8 cellular contexts compared by ENCODE assay signal in genomic region chr3:49339593-49339946, GRCh38. TPM values are rescaled to one million over a fixed set of nuclear protein-coding genes. Genes with fewer than 3 reads are reported as not detected.
DNase-seq lines count a peak whose midpoint lies in the region; ATAC-seq and TF ChIP-seq lines count a peak whose summit lies in the region.

No MANE protein-coding gene starts in this region.

- H3K36me3 Mint-ChIP-seq in WTC11 = peaks cover 10% of the 10 kb centered on the region

- no peaks in the 10 kb centered on the region for H3K9me3 ChIP-seq in effector memory CD4-positive, alpha-beta T cell (ENCODE audit: control insufficient read depth, low read length)
- no peaks in the 10 kb centered on the region for H3K9me3 ChIP-seq in mucosa of rectum (ENCODE audit: control insufficient read depth in 2 of 2, low read length in 2 of 2)

- peak overlapping the region; percentile 90 for H3K27ac Mint-ChIP-seq in WTC11

- peaks cover 12% of the 10 kb centered on the region for H3K4me1 Mint-ChIP-seq in WTC11

- peak overlapping the region; percentile 83 to 92 for H3K9ac ChIP-seq in mucosa of rectum (ENCODE audit: low read depth in 1 of 2, low read length in 2 of 2)

- H3K36me3 ChIP-seq in GM06990 (ENCODE audit: control insufficient read depth, insufficient read depth, low read length) = peaks cover 3% of the 10 kb centered on the region
- peaks cover 19% of the 10 kb centered on the region for H3K36me3 ChIP-seq in effector memory CD4-positive, alpha-beta T cell (ENCODE audit: control insufficient read depth, insufficient read depth, low read length)
- H3K36me3 ChIP-seq in mucosa of rectum (ENCODE audit: control insufficient read depth in 2 of 2, insufficient read depth in 2 of 2, low read length in 2 of 2) = peaks cover 10 to 12% of the 10 kb centered on the region in 2 donors

- peak overlapping the region; percentile 94 for H3K27ac ChIP-seq in effector memory CD4-positive, alpha-beta T cell (ENCODE audit: insufficient read depth, low read length, poor library complexity, severe bottlenecking)
- peak overlapping the region; percentile 96 to 98 for H3K27ac ChIP-seq in mucosa of rectum (ENCODE audit: low read depth in 2 of 2, low read length in 2 of 2)

- peaks cover 28% of the 10 kb centered on the region for H3K4me1 ChIP-seq in effector memory CD4-positive, alpha-beta T cell (ENCODE audit: control insufficient read depth, insufficient read depth, low read length, poor library complexity, severe bottlenecking)
- H3K4me1 ChIP-seq in mucosa of rectum (ENCODE audit: control insufficient read depth in 2 of 2, insufficient read depth in 2 of 2, low read length in 2 of 2) = peaks cover 15 to 18% of the 10 kb centered on the region in 2 donors

- TF ChIP-seq CTCF in GM06990 (IDR thresholded peaks at IDR 0.05; ENCODE audit: insufficient read depth, low read length, poor library complexity, severe bottlenecking) = no peak
- no peak for TF ChIP-seq CTCF in WTC11 (IDR thresholded peaks at IDR 0.05)

- POLR2A ChIA-PET in WTC11 (lab: Charles Lee) = interaction anchor here (0.5 to 2.3 kb wide), 15 partner anchors 11 to 684 kb away, joined by 3 to 16 read pairs (median 5); partner anchors contain the start of genes BSN, DAG1, GPX1 and NICN1

- no peak for DNase-seq in GM06990 (ENCODE audit: extremely low read depth, insufficient read length)
- peak; percentile 71 for DNase-seq in WTC11 (ENCODE audit: low spot score)
- peak in 1 of 3 donors; percentile 3 for DNase-seq in effector memory CD4-positive, alpha-beta T cell
- peak; percentile 59 for DNase-seq in ureter (ENCODE audit: low spot score)
- DNase-seq in NOMO-1 treated with DMSO at 0.1 percent for 48 hours (lab: John Stamatoyannopoulos, UW; ENCODE audit: unreplicated experiment) = no peak

- H3K9me3 Mint-ChIP-seq in WTC11 = no peaks in the 10 kb centered on the region

- ATAC-seq in HG02970 (IDR thresholded peaks at IDR 0.05; ENCODE audit: low FRiP score, unreplicated experiment) (peak; percentile 12), WTC11 (peak; percentile 66), HG03469 (IDR thresholded peaks at IDR 0.05; ENCODE audit: unreplicated experiment) (no peak)

- peak overlapping the region; percentile 98 for H3K4me3 ChIP-seq in GM06990 (replicated peaks; ENCODE audit: low read depth, low read length)
- peak overlapping the region; percentile 78 for H3K4me3 ChIP-seq in effector memory CD4-positive, alpha-beta T cell (ENCODE audit: insufficient read depth, low read depth, low read length, poor library complexity, severe bottlenecking)
- H3K4me3 ChIP-seq in mucosa of rectum (ENCODE audit: low read length in 2 of 2) = peak overlapping the region; percentile 81 to 82

- peak overlapping the region; percentile 88 for H3K4me3 Mint-ChIP-seq in WTC11

- H3K27me3 Mint-ChIP-seq in WTC11 (ENCODE audit: low read depth) = no peaks in the 10 kb centered on the region

- CTCF ChIA-PET in WTC11 (lab: Charles Lee) = interaction anchor here (0.6 to 2.5 kb wide), 29 partner anchors 11 to 378 kb away, joined by 3 to 51 read pairs (median 5); partner anchors contain the start of genes AMT, C3orf62, DAG1 and GPX1

- H3K27me3 ChIP-seq in GM06990 (replicated peaks; ENCODE audit: control insufficient read depth, insufficient read depth, low read length) (no peaks in the 10 kb centered on the region), mucosa of rectum (ENCODE audit: control insufficient read depth in 2 of 2, insufficient read depth in 2 of 2, low read length in 2 of 2) (no peaks in the 10 kb centered on the region)
- no peaks in the 10 kb centered on the region for H3K27me3 ChIP-seq in effector memory CD4-positive, alpha-beta T cell (replicated peaks; ENCODE audit: control insufficient read depth, insufficient read depth, low read length, poor library complexity, severe bottlenecking)

TF ChIP-seq in WTC11, 78 proteins besides CTCF, POLR2A, EP300 and RAD21:
- TF ChIP-seq HMGA2 (CRISPR knock-in tag; IDR thresholded peaks at IDR 0.05) (no peak), GRHL2 (CRISPR knock-in tag; IDR thresholded peaks at IDR 0.05; ENCODE audit: insufficient replicate concordance, severe bottlenecking) (no peak), TEAD4 (CRISPR knock-in tag; IDR thresholded peaks at IDR 0.05) (no peak), NFE2L1 (CRISPR knock-in tag; IDR thresholded peaks at IDR 0.05) (no peak), ZBTB43 (CRISPR knock-in tag; IDR thresholded peaks at IDR 0.05) (no peak), ZSCAN18 (CRISPR knock-in tag; IDR thresholded peaks at IDR 0.05) (no peak)
TF ChIP-seq in WTC11: peak in this region for 0.

RNA-seq across cellular contexts. Expression of gene USP4, which starts 0.3 kb away (rescaled TPM):
- total RNA-seq in WTC11 (2021) = 29.1 to 38.5 TPM (median 36.6 TPM) in 3 replicates
- total RNA-seq in ureter = 93.3 TPM

RNA-seq across cellular contexts. Expression of gene GPX1, which starts 18.6 kb away (rescaled TPM):
- 305 to 323 TPM (median 321 TPM) in 3 replicates for total RNA-seq in WTC11 (2021)
- 270 TPM for total RNA-seq in ureter

Comparison
In these comparisons a context has a peak if more than half of its experiments do, and no peak if none do; other contexts are left out.
1. DNase-seq: peak in WTC11 (single experiment) and ureter (single experiment); none in GM06990 (single experiment) and NOMO-1 treated with DMSO at 0.1 percent for 48 hours (single experiment).
2. Peak in every context shown above with its lines, with median percentiles within 50 percentile points of each other: H3K4me3 ChIP-seq.